In genomic region chr19:44738603-44739585, GRCh38 we compare ENCODE assay signal across 19 cellular contexts. TPM values are rescaled to one million over a fixed set of nuclear protein-coding genes. Genes with fewer than 3 reads are reported as not detected.
A peak's percentile ranks its signal among the peaks of the same experiment; 100 is the strongest.
DNase-seq lines count a peak whose midpoint lies in the region; ATAC-seq, FAIRE-seq and TF ChIP-seq lines count a peak whose summit lies in the region.
"Had no signal": no experiment of that assay in that cellular context is flagged by ENCODE, and none has a peak within 500 bp of the region (broad histone marks: within the 10 kb centered on the region; RNA-seq: fewer than 3 reads in every experiment).

No MANE protein-coding gene starts in this region.

- H3K9ac ChIP-seq in HepG2 (ENCODE audit: insufficient read depth, low read depth, low read length), result no peak overlapping the region

- CTCF ChIA-PET in HepG2 (lab: Yijun Ruan, JAX; ENCODE audit: low intra/inter-chr PET ratio, low total read pairs), result no interaction called here

- DNase-seq in T-helper 1 cell (no peak), SJSA1 (ENCODE audit: low read depth in 1 of 2, low spot score in 2 of 2) (peak; percentile 58 to 66), HepG2 (ENCODE audit: low spot score) (peak; percentile 62), stomach (peak; percentile 68), EL (no peak), posterior vena cava (ENCODE audit: low spot score) (no peak), T-helper 17 cell (no peak)
- DNase-seq: activated CD8-positive, alpha-beta memory T cell treated with anti-CD3 and anti-CD28 coated beads, Interleukin-2, amount 10 ng/mL, durations not matched to agents 7 days and 5 days; activated naive CD8-positive, alpha-beta T cell treated with anti-CD3 and anti-CD28 coated beads, Interleukin-2, amount 50 U/mL, for 24 hours; dermis blood vessel endothelial cell; DMS153; left ventricle myocardium superior; NCI-H187 had no signal

- H3K9me3 ChIP-seq in SJSA1 (replicated peaks), result no peaks in the 10 kb centered on the region
- H3K9me3 ChIP-seq in HepG2 (ENCODE audit: low read length), result no peaks in the 10 kb centered on the region
- no peaks in the 10 kb centered on the region for H3K9me3 ChIP-seq in stomach
- no peaks in the 10 kb centered on the region for H3K9me3 ChIP-seq in T-helper 17 cell (ENCODE audit: control insufficient read depth, low read length, poor library complexity, severe bottlenecking)
- H3K9me3 ChIP-seq: prostate gland, suprapubic skin had no signal

- H3K27ac ChIP-seq in SJSA1, result peak overlapping the region; percentile 36
- H3K27ac ChIP-seq in HepG2 (ENCODE audit: extremely low read length, insufficient read depth, low read length), result no peak overlapping the region
- peak overlapping the region; percentile 27 to 66 (median 60) for H3K27ac ChIP-seq in stomach
- H3K27ac ChIP-seq: prostate gland had no signal

- H3K4me2 ChIP-seq in HepG2 (ENCODE audit: low read depth, low read length), result peak overlapping the region; percentile 53

- TF ChIP-seq CTCF in HepG2 (CRISPR knock-in tag; IDR thresholded peaks at IDR 0.05) (no peak), stomach (IDR thresholded peaks at IDR 0.05) (no peak)

- H3K27me3 ChIP-seq in SJSA1 (replicated peaks) (no peaks in the 10 kb centered on the region), HepG2 (ENCODE audit: control insufficient read depth in 1 of 2, insufficient read depth in 2 of 2, low read length in 2 of 2) (no peaks in the 10 kb centered on the region), stomach (no peaks in the 10 kb centered on the region)
- H3K27me3 ChIP-seq: suprapubic skin had no signal

- H3K36me3 ChIP-seq in SJSA1 (no peaks in the 10 kb centered on the region), HepG2 (replicated peaks in 1 of 2; ENCODE audit: control insufficient read depth in 1 of 2, insufficient read depth in 2 of 2, low read length in 2 of 2) (no peaks in the 10 kb centered on the region), stomach (no peaks in the 10 kb centered on the region)
- H3K36me3 ChIP-seq: prostate gland, suprapubic skin had no signal

- intact Hi-C loops in HepG2 (cut with micrococcal nuclease; ENCODE audit: unreplicated experiment) (no loop called here), stomach (cut with DNase I; ENCODE audit: low total_unique reads) (no loop called here), posterior vena cava (cut with DNase I) (no loop called here)

- FAIRE-seq in HepG2 (lab: Jason Lieb, UNC), result no peak
- FAIRE-seq: frontal cortex had no signal

- no TSS peak for BruUV-seq in HepG2 (replicated peaks; lab: Mats Ljungman, UMichigan)

- H3K4me1 ChIP-seq in SJSA1 (replicated peaks) (peaks cover 47% of the 10 kb centered on the region), HepG2 (ENCODE audit: insufficient read depth, low read length) (peaks cover 89% of the 10 kb centered on the region), stomach (peaks cover 44 to 89% (median 60%) of the 10 kb centered on the region in 4 donors)

- no peaks in the 10 kb centered on the region for H3K9me3 Mint-ChIP-seq in T-helper 1 cell treated with Interleukin-12 subunit alpha and Interleukin-12 subunit beta and Interleukin-4 antibody, amounts not matched to agents 30 μg/mL and 1 μg/mL, for 36 hours
- H3K9me3 Mint-ChIP-seq: activated naive CD8-positive, alpha-beta T cell treated with anti-CD3 and anti-CD28 coated beads, Interleukin-2, amount 50 U/mL, for 24 hours had no signal

- peak overlapping the region; percentile 45 for H3K27ac Mint-ChIP-seq in T-helper 1 cell treated with Interleukin-12 subunit alpha and Interleukin-12 subunit beta and Interleukin-4 antibody, amounts not matched to agents 30 μg/mL and 1 μg/mL, for 36 hours
- no peak overlapping the region for H3K27ac Mint-ChIP-seq in T-helper 17 cell
- H3K27ac Mint-ChIP-seq: activated CD8-positive, alpha-beta memory T cell treated with anti-CD3 and anti-CD28 coated beads, Interleukin-2, amount 10 ng/mL, durations not matched to agents 7 days and 5 days; activated naive CD8-positive, alpha-beta T cell treated with anti-CD3 and anti-CD28 coated beads, Interleukin-2, amount 50 U/mL, for 24 hours had no signal

- in situ Hi-C loops in HepG2 (cut with HindIII; ENCODE audit: extremely low pct_ligation_motif_present, low pct_unique_long_range_greater_than_20kb), result no loop called here

- 32% methylated on average over 9 of the region's 12 CpGs for WGBS in HepG2 (ENCODE audit: low lambda C conversion rate)
- WGBS in stomach, 5 donors, result 43 to 50% (median 46%) methylated on average over 11 to 12 of the region's 12 CpGs

- H4K20me1 ChIP-seq in HepG2 (ENCODE audit: insufficient read depth, low read length), result no peaks in the 10 kb centered on the region

- peaks cover 21% of the 10 kb centered on the region for H3K4me1 Mint-ChIP-seq in T-helper 1 cell treated with Interleukin-12 subunit alpha and Interleukin-12 subunit beta and Interleukin-4 antibody, amounts not matched to agents 30 μg/mL and 1 μg/mL, for 36 hours (ENCODE audit: low read depth)
- H3K4me1 Mint-ChIP-seq in T-helper 17 cell, result peaks cover 13% of the 10 kb centered on the region

- no peak overlapping the region for H2AFZ ChIP-seq in HepG2 (ENCODE audit: low read length)

- peak in 1 of 2 experiments; percentile 54; a peak in 1 of 4 replicates for TF ChIP-seq EP300 in HepG2 (IDR thresholded peaks at IDR 0.05; ENCODE audit: low read depth in 2 of 2, low read length in 2 of 2)
- TF ChIP-seq EP300 in HepG2 (CRISPR knock-in tag; IDR thresholded peaks at IDR 0.05; ENCODE audit: borderline replicate concordance), result no peak
- no peak for TF ChIP-seq EP300 in stomach (IDR thresholded peaks at IDR 0.05)

- no peak overlapping the region for H3K4me3 Mint-ChIP-seq in T-helper 1 cell treated with Interleukin-12 subunit alpha and Interleukin-12 subunit beta and Interleukin-4 antibody, amounts not matched to agents 30 μg/mL and 1 μg/mL, for 36 hours
- no peak overlapping the region for H3K4me3 Mint-ChIP-seq in T-helper 17 cell
- H3K4me3 Mint-ChIP-seq: activated CD8-positive, alpha-beta memory T cell treated with anti-CD3 and anti-CD28 coated beads, Interleukin-2, amount 10 ng/mL, durations not matched to agents 7 days and 5 days; activated naive CD8-positive, alpha-beta T cell treated with anti-CD3 and anti-CD28 coated beads, Interleukin-2, amount 50 U/mL, for 24 hours had no signal

- peaks cover 7% of the 10 kb centered on the region for H3K27me3 Mint-ChIP-seq in T-helper 1 cell treated with Interleukin-12 subunit alpha and Interleukin-12 subunit beta and Interleukin-4 antibody, amounts not matched to agents 30 μg/mL and 1 μg/mL, for 36 hours (ENCODE audit: low read depth)
- H3K27me3 Mint-ChIP-seq in T-helper 17 cell, result no peaks in the 10 kb centered on the region
- H3K27me3 Mint-ChIP-seq: activated CD8-positive, alpha-beta memory T cell treated with anti-CD3 and anti-CD28 coated beads, Interleukin-2, amount 10 ng/mL, durations not matched to agents 7 days and 5 days; activated naive CD8-positive, alpha-beta T cell treated with anti-CD3 and anti-CD28 coated beads, Interleukin-2, amount 50 U/mL, for 24 hours had no signal

- TF ChIP-seq POLR2A in HepG2 (IDR thresholded peaks at IDR 0.05; ENCODE audit: insufficient read depth in 1 of 2, low read depth in 2 of 2, low read length in 2 of 2), result no peak
- no peak for TF ChIP-seq POLR2A in stomach (IDR thresholded peaks at IDR 0.05)

- ATAC-seq in HepG2, result peak; percentile 35
- no peak for ATAC-seq in T-helper 17 cell
- ATAC-seq: activated CD8-positive, alpha-beta memory T cell treated with anti-CD3 and anti-CD28 coated beads, Interleukin-2, amount 10 ng/mL, durations not matched to agents 7 days and 5 days; activated naive CD8-positive, alpha-beta T cell treated with anti-CD3 and anti-CD28 coated beads, Interleukin-2, amount 50 U/mL, for 24 hours; left ventricle myocardium superior had no signal

- no peak for TF ChIP-seq RAD21 in HepG2 (CRISPR knock-in tag; IDR thresholded peaks at IDR 0.05)

- H3K4me3 ChIP-seq in SJSA1 (no peak overlapping the region), HepG2 (replicated peaks in 1 of 3; ENCODE audit: insufficient read depth in 1 of 3, low read depth in 2 of 3, low read length in 3 of 3) (peak overlapping the region in 1 of 3 experiments; percentile 9; a peak in 1 of 6 replicates), stomach (no peak overlapping the region)
- H3K4me3 ChIP-seq: prostate gland, suprapubic skin had no signal

- H3K79me2 ChIP-seq in HepG2 (ENCODE audit: insufficient read depth, low read length), result no peaks in the 10 kb centered on the region

- POLR2A ChIA-PET in HepG2 (lab: Yijun Ruan, JAX), result interaction anchor here (0.7 to 4.0 kb wide), 6 partner anchors 10 to 107 kb away, joined by 3 to 45 read pairs (median 5); partner anchors contain the start of gene NECTIN2

- no peaks in the 10 kb centered on the region for H3K36me3 Mint-ChIP-seq in T-helper 1 cell treated with Interleukin-12 subunit alpha and Interleukin-12 subunit beta and Interleukin-4 antibody, amounts not matched to agents 30 μg/mL and 1 μg/mL, for 36 hours (ENCODE audit: low read depth)
- no peaks in the 10 kb centered on the region for H3K36me3 Mint-ChIP-seq in T-helper 17 cell (ENCODE audit: low read depth)
- H3K36me3 Mint-ChIP-seq: activated CD8-positive, alpha-beta memory T cell treated with anti-CD3 and anti-CD28 coated beads, Interleukin-2, amount 10 ng/mL, durations not matched to agents 7 days and 5 days had no signal

RNA-seq across cellular contexts. Expression of gene BCL3, which starts 9.6 kb away (rescaled TPM):
- total RNA-seq in SJSA1 (2014; rRNA removed; shearing (Covaris generic)), result 3.9 and 12.3 TPM in 2 replicates
- total RNA-seq in HepG2 (2016; rRNA removed; fragmentation: Illumina TruSeq; extraction: Trizol) (2.0 and 4.0 TPM in 2 replicates), stomach (100 to 1,000 TPM in 3 of 5 donors, 10 to 100 TPM in 1, 1 to 10 TPM in 1; 4.4 to 322 (median 139) TPM), posterior vena cava (10 to 100 TPM; 37.6 to 40.4 TPM), T-helper 17 cell (100 to 1,000 TPM; 149 to 168 TPM)
- total RNA-seq in HepG2 (2016; cell fraction: cytosol; rRNA removed; fragmentation: Illumina TruSeq; extraction: Trizol; ENCODE audit: low read depth), result 4.5 and 8.9 TPM in 2 replicates
- 1.9 and 4.2 TPM in 2 replicates for total RNA-seq in HepG2 (2016; cell fraction: insoluble cytoplasmic fraction; rRNA removed; fragmentation: Illumina TruSeq; extraction: Trizol)
- 8.2 and 10.1 TPM in 2 replicates for total RNA-seq in HepG2 (2016; cell fraction: membrane; rRNA removed; fragmentation: Illumina TruSeq; extraction: Trizol)
- total RNA-seq in HepG2 (2016; cell fraction: nucleus; rRNA removed; fragmentation: Illumina TruSeq; extraction: Trizol), result 3.1 and 4.6 TPM in 2 replicates
- polyA plus RNA-seq in HepG2 (2011; rRNA removed) (2.3 and 2.6 TPM in 2 replicates), stomach (10 to 100 TPM; 53.5 to 94.1 (median 65.5) TPM)
- polyA plus RNA-seq in HepG2 (2011; cell fraction: cytosol; rRNA removed), result 1.8 and 3.4 TPM in 2 replicates
- 23.1 and 29.5 TPM in 2 replicates for polyA plus RNA-seq in HepG2 (2011; cell fraction: nucleus; rRNA removed)
- polyA plus RNA-seq in HepG2 (2012), result 6.8 and 9.9 TPM in 2 replicates
- polyA plus RNA-seq in HepG2 (2016; cell fraction: cytosol; fragmentation: Illumina TruSeq; extraction: Trizol; ENCODE audit: low read depth), result 13.0 TPM in 2 replicates
- polyA plus RNA-seq in HepG2 (2016; cell fraction: insoluble cytoplasmic fraction; fragmentation: Illumina TruSeq; extraction: Trizol; ENCODE audit: low read depth), result 8.2 and 12.0 TPM in 2 replicates
- 18.9 and 20.6 TPM in 2 replicates for polyA plus RNA-seq in HepG2 (2016; cell fraction: membrane; fragmentation: Illumina TruSeq; extraction: Trizol; ENCODE audit: low read depth)
- 17.9 and 18.7 TPM in 2 replicates for polyA plus RNA-seq in HepG2 (2016; cell fraction: nucleus; fragmentation: Illumina TruSeq; extraction: Trizol; ENCODE audit: insufficient read depth, low read depth)
- 5.3 and 5.6 TPM in 2 replicates for polyA minus RNA-seq in HepG2 (2011; rRNA and poly(A)+ RNA removed; ENCODE audit: low replicate concordance)
- polyA minus RNA-seq in HepG2 (2011; cell fraction: cytosol; rRNA and poly(A)+ RNA removed), result 4.7 and 5.7 TPM in 2 replicates
- polyA minus RNA-seq in HepG2 (2011; cell fraction: nucleus; rRNA and poly(A)+ RNA removed), result 3.2 and 4.1 TPM in 2 replicates

RNA-seq across cellular contexts. Expression of gene CBLC, which starts 38.8 kb away (rescaled TPM):
- not detected in 2 replicates for total RNA-seq in SJSA1 (2014; rRNA removed; shearing (Covaris generic))
- total RNA-seq in HepG2 (2016; rRNA removed; fragmentation: Illumina TruSeq; extraction: Trizol) (1.1 and 1.8 TPM in 2 replicates), stomach (100 to 1,000 TPM in 1 of 5 donors, 10 to 100 TPM in 4; 13.2 to 178 (median 57.2) TPM), posterior vena cava (not detected), T-helper 17 cell (not detected)
- total RNA-seq in HepG2 (2016; cell fraction: cytosol; rRNA removed; fragmentation: Illumina TruSeq; extraction: Trizol; ENCODE audit: low read depth), result 0.81 and 0.97 TPM in 2 replicates
- total RNA-seq in HepG2 (2016; cell fraction: insoluble cytoplasmic fraction; rRNA removed; fragmentation: Illumina TruSeq; extraction: Trizol), result 0.91 and 1.8 TPM in 2 replicates
- 1.1 and 1.2 TPM in 2 replicates for total RNA-seq in HepG2 (2016; cell fraction: membrane; rRNA removed; fragmentation: Illumina TruSeq; extraction: Trizol)
- 1.6 and 2.7 TPM in 2 replicates for total RNA-seq in HepG2 (2016; cell fraction: nucleus; rRNA removed; fragmentation: Illumina TruSeq; extraction: Trizol)
- polyA plus RNA-seq in HepG2 (2011; rRNA removed) (2.6 and 4.3 TPM in 2 replicates), stomach (10 to 100 TPM; 23.3 to 50.9 (median 27.4) TPM)
- polyA plus RNA-seq in HepG2 (2011; cell fraction: cytosol; rRNA removed), result 1.4 and 2.1 TPM in 2 replicates
- polyA plus RNA-seq in HepG2 (2011; cell fraction: nucleus; rRNA removed), result 13.9 and 14.3 TPM in 2 replicates
- polyA plus RNA-seq in HepG2 (2012), result 1.8 and 2.3 TPM in 2 replicates
- polyA plus RNA-seq in HepG2 (2016; cell fraction: cytosol; fragmentation: Illumina TruSeq; extraction: Trizol; ENCODE audit: low read depth), result 0.87 and 0.89 TPM in 2 replicates
- polyA plus RNA-seq in HepG2 (2016; cell fraction: insoluble cytoplasmic fraction; fragmentation: Illumina TruSeq; extraction: Trizol; ENCODE audit: low read depth), result 1.1 and 1.9 TPM in 2 replicates
- 0.50 and 0.61 TPM in 2 replicates for polyA plus RNA-seq in HepG2 (2016; cell fraction: membrane; fragmentation: Illumina TruSeq; extraction: Trizol; ENCODE audit: low read depth)
- 4.5 and 5.6 TPM in 2 replicates for polyA plus RNA-seq in HepG2 (2016; cell fraction: nucleus; fragmentation: Illumina TruSeq; extraction: Trizol; ENCODE audit: insufficient read depth, low read depth)
- 0.33 and 11.2 TPM in 2 replicates for polyA minus RNA-seq in HepG2 (2011; rRNA and poly(A)+ RNA removed; ENCODE audit: low replicate concordance)
- 1.4 and 2.2 TPM in 2 replicates for polyA minus RNA-seq in HepG2 (2011; cell fraction: cytosol; rRNA and poly(A)+ RNA removed)
- 3.9 and 5.8 TPM in 2 replicates for polyA minus RNA-seq in HepG2 (2011; cell fraction: nucleus; rRNA and poly(A)+ RNA removed)
- total RNA-seq: A673; activated CD8-positive, alpha-beta memory T cell treated with anti-CD3 and anti-CD28 coated beads, Interleukin-2, amount 10 ng/mL, durations not matched to agents 7 days and 5 days; dermis blood vessel endothelial cell; frontal cortex; left ventricle myocardium superior; T-helper 2 cell treated with Interferon-gamma antibody and Interleukin-4, amounts not matched to agents 100 ng/mL and 5 ng/mL, for 36 hours had no signal

RNA-seq across cellular contexts. Expression of gene CEACAM16, which starts 39.9 kb away (rescaled TPM):
- not detected in 2 replicates for total RNA-seq in SJSA1 (2014; rRNA removed; shearing (Covaris generic))
- total RNA-seq in HepG2 (2016; rRNA removed; fragmentation: Illumina TruSeq; extraction: Trizol) (not detected in 2 replicates), stomach (not detected), posterior vena cava (not detected), T-helper 17 cell (not detected)
- total RNA-seq in HepG2 (2016; cell fraction: cytosol; rRNA removed; fragmentation: Illumina TruSeq; extraction: Trizol; ENCODE audit: low read depth), result not detected in 2 replicates
- total RNA-seq in HepG2 (2016; cell fraction: insoluble cytoplasmic fraction; rRNA removed; fragmentation: Illumina TruSeq; extraction: Trizol), result not detected in 2 replicates
- total RNA-seq in HepG2 (2016; cell fraction: membrane; rRNA removed; fragmentation: Illumina TruSeq; extraction: Trizol), result not detected in 2 replicates
- not detected in 2 replicates for total RNA-seq in HepG2 (2016; cell fraction: nucleus; rRNA removed; fragmentation: Illumina TruSeq; extraction: Trizol)
- polyA plus RNA-seq in HepG2 (2011; rRNA removed) (not detected in 2 replicates), stomach (not detected)
- not detected in 2 replicates for polyA plus RNA-seq in HepG2 (2011; cell fraction: cytosol; rRNA removed)
- polyA plus RNA-seq in HepG2 (2011; cell fraction: nucleus; rRNA removed), result not detected in 2 replicates
- polyA plus RNA-seq in HepG2 (2012), result not detected in 2 replicates
- not detected in 2 replicates for polyA plus RNA-seq in HepG2 (2016; cell fraction: cytosol; fragmentation: Illumina TruSeq; extraction: Trizol; ENCODE audit: low read depth)
- polyA plus RNA-seq in HepG2 (2016; cell fraction: insoluble cytoplasmic fraction; fragmentation: Illumina TruSeq; extraction: Trizol; ENCODE audit: low read depth), result not detected in 2 replicates
- polyA plus RNA-seq in HepG2 (2016; cell fraction: membrane; fragmentation: Illumina TruSeq; extraction: Trizol; ENCODE audit: low read depth), result not detected in 2 replicates
- not detected in 2 replicates for polyA plus RNA-seq in HepG2 (2016; cell fraction: nucleus; fragmentation: Illumina TruSeq; extraction: Trizol; ENCODE audit: insufficient read depth, low read depth)
- polyA minus RNA-seq in HepG2 (2011; rRNA and poly(A)+ RNA removed; ENCODE audit: low replicate concordance), result not detected in 2 replicates
- polyA minus RNA-seq in HepG2 (2011; cell fraction: cytosol; rRNA and poly(A)+ RNA removed), result not detected in 2 replicates
- not detected in 2 replicates for polyA minus RNA-seq in HepG2 (2011; cell fraction: nucleus; rRNA and poly(A)+ RNA removed)
- total RNA-seq: A673; activated CD8-positive, alpha-beta memory T cell treated with anti-CD3 and anti-CD28 coated beads, Interleukin-2, amount 10 ng/mL, durations not matched to agents 7 days and 5 days; frontal cortex; left ventricle myocardium superior; prostate gland; suprapubic skin; T-helper 2 cell treated with Interferon-gamma antibody and Interleukin-4, amounts not matched to agents 100 ng/mL and 5 ng/mL, for 36 hours had no signal

Comparison
In these comparisons a context has a peak if more than half of its experiments do, and no peak if none do; other contexts are left out.
1. DNase-seq: peak in SJSA1 (2 of 2), HepG2 (single experiment) and stomach (single experiment); none in T-helper 1 cell (0 of 5), EL (single experiment), posterior vena cava (single experiment) and T-helper 17 cell (0 of 3).